ENCODE assay signal across 1 cellular context in the genomic region with DNA sequence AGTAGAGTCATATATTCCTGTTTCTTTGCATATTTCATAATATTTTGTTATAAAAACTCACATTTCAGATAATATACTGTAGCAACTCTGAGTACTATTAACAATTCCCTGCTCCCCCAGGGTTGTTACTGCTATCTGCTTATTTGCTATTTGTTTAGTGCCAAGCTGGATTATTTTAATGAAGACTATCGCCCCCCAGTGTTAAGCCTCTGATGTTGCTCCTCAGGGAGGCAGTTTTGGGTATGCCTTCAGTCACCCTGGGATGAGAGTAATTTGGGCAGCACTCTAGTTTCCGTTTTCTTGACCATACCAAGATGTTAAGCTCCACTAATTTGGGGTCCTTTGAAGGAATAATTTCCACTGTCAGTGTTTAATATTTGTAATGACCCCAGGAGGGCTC.
TF ChIP-seq lines count a peak whose summit lies in the region.

No MANE protein-coding gene starts in this region.

TF ChIP-seq in HepG2, 621 proteins besides CTCF, POLR2A, EP300 and RAD21 (continued from another document):
- TF ChIP-seq, protein P1, sequence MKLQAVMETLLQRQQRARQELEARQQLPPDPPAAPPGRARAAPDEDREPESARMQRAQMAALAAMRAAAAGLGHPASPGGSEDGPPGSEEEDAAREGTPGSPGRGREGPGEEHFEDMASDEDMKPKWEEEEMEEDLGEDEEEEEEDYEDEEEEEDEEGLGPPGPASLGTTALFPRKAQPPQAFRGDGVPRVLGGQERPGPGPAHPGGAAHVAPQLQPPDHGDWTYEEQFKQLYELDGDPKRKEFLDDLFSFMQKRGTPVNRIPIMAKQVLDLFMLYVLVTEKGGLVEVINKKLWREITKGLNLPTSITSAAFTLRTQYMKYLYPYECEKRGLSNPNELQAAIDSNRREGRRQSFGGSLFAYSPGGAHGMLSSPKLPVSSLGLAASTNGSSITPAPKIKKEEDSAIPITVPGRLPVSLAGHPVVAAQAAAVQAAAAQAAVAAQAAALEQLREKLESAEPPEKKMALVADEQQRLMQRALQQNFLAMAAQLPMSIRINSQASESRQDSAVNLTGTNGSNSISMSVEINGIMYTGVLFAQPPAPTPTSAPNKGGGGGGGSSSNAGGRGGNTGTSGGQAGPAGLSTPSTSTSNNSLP (IDR thresholded peaks at IDR 0.05; ENCODE audit: low read depth, low read length), result peak; percentile 64; the same call in 1 of the 2 replicates
- TF ChIP-seq SMAD1 (CRISPR knock-in tag; IDR thresholded peaks at IDR 0.05; ENCODE audit: borderline replicate concordance, low read depth) (no peak), ZNF768 (CRISPR knock-in tag; IDR thresholded peaks at IDR 0.05) (no peak), KDM5B (CRISPR knock-in tag; IDR thresholded peaks at IDR 0.05; ENCODE audit: borderline replicate concordance) (no peak)
- TF ChIP-seq, protein P2, sequence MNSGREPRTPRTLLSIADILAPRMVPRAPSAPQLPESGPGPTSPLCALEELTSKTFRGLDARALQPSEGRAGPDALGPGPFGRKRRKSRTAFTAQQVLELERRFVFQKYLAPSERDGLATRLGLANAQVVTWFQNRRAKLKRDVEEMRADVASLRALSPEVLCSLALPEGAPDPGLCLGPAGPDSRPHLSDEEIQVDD (CRISPR knock-in tag; IDR thresholded peaks at IDR 0.05; ENCODE audit: borderline replicate concordance), result no peak
- TF ChIP-seq, protein P3, sequence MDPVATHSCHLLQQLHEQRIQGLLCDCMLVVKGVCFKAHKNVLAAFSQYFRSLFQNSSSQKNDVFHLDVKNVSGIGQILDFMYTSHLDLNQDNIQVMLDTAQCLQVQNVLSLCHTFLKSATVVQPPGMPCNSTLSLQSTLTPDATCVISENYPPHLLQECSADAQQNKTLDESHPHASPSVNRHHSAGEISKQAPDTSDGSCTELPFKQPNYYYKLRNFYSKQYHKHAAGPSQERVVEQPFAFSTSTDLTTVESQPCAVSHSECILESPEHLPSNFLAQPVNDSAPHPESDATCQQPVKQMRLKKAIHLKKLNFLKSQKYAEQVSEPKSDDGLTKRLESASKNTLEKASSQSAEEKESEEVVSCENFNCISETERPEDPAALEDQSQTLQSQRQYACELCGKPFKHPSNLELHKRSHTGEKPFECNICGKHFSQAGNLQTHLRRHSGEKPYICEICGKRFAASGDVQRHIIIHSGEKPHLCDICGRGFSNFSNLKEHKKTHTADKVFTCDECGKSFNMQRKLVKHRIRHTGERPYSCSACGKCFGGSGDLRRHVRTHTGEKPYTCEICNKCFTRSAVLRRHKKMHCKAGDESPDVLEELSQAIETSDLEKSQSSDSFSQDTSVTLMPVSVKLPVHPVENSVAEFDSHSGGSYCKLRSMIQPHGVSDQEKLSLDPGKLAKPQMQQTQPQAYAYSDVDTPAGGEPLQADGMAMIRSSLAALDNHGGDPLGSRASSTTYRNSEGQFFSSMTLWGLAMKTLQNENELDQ (CRISPR knock-in tag; IDR thresholded peaks at IDR 0.05; ENCODE audit: borderline replicate concordance), result no peak
